ENCODE assay signal across 8 cellular contexts in the genomic region with DNA sequence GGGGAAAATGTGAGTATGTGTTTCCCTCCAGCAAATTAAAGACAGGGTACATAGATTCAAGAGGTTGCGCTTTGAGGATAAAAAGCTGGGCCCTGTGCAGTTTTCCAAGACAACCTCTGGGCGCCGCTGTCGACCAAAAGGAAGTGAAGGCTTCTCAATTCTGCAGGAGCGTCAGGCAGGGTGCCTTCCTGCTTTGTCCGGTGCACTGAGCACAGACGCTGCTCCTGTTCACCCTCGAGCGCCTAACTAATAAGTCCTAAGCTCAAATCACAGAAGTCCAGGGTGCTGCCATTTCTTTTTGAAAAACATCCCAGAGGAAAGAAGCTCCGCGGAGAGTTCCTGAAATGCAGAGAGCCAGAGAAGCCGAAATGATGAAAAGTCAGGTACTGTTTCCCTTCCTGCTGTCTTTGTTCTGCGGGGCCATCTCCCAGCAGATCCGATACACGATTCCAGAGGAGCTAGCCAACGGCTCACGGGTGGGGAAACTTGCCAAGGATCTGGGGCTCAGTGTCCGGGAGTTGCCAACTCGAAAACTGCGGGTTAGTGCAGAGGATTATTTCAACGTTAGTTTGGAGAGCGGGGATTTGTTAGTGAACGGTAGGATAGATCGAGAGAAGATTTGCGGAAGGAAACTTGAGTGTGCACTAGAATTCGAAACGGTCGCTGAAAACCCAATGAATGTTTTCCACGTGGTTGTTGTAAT. TPM values are rescaled to one million over a fixed set of nuclear protein-coding genes. Genes with fewer than 3 reads are reported as not detected.
DNase-seq lines count a peak whose midpoint lies in the region; ATAC-seq and TF ChIP-seq lines count a peak whose summit lies in the region.

Gene PCDHGB1 (plus strand): TSS at position 183 of the 703 bp plus-strand sequence. CDS start 162 bp downstream, at position 345.

- H3K4me3 Mint-ChIP-seq in mesothelial cell of epicardium, result peak within 1 kb of the TSS; percentile 39

- CTCF ChIA-PET in RWPE1 (lab: Yijun Ruan, JAX), result interaction anchor here (0.6 to 1.2 kb wide), 9 partner anchors 10 to 311 kb away, joined by 3 to 4 read pairs (median 3); partner anchors contain the start of genes PCDHB10, PCDHB11, PCDHGB2 and PCDHGB3

- POLR2A ChIA-PET in RWPE1 (lab: Yijun Ruan, JAX; ENCODE audit: low non-redundant PET), result interaction anchor here (0.7 kb wide), 1 partner anchor 29 kb away, joined by 3 read pairs; the partner anchor contains the start of gene TAF7

- no peaks in the 10 kb centered on the region for H3K4me1 Mint-ChIP-seq in mesothelial cell of epicardium

- peaks cover 10% of the 10 kb centered on the region for H3K36me3 Mint-ChIP-seq in mesothelial cell of epicardium

- peaks cover 52% of the 10 kb centered on the region for H3K9me3 Mint-ChIP-seq in mesothelial cell of epicardium

- TF ChIP-seq CTCF in RWPE1 (conservative IDR thresholded peaks at IDR 0.05; ENCODE audit: low read depth), result peak; percentile 22; the same call in 1 of the 2 replicates
- TF ChIP-seq CTCF in mesothelial cell of epicardium (IDR thresholded peaks at IDR 0.05; ENCODE audit: unreplicated experiment), result no peak

- no peaks in the 10 kb centered on the region for H3K27me3 Mint-ChIP-seq in mesothelial cell of epicardium (ENCODE audit: low read depth)

- H3K27ac ChIP-seq in RWPE1, result no peak within 1 kb of the TSS

- ATAC-seq in HG03469 (IDR thresholded peaks at IDR 0.05; ENCODE audit: unreplicated experiment), result peak; percentile 60

- H3K27ac Mint-ChIP-seq in mesothelial cell of epicardium, result no peak within 1 kb of the TSS

- DNase-seq in activated CD4-positive, alpha-beta T cell treated with anti-CD3 and anti-CD28 coated beads for 48 hours, result peak; percentile 57
- no peak for DNase-seq in activated CD4-positive, alpha-beta T cell treated with anti-CD3 and anti-CD28 coated beads for 4 hours
- peak; percentile 35 for DNase-seq in RWPE1 (ENCODE audit: low spot score)
- peak; percentile 62 for DNase-seq in dermis blood vessel endothelial cell
- no peak for DNase-seq in mesothelial cell of epicardium (ENCODE audit: low spot score in 2 of 2, unreplicated experiment in 2 of 2)
- DNase-seq in NCI-H2196 (lab: John Stamatoyannopoulos, UW; ENCODE audit: unreplicated experiment), result no peak
- DNase-seq in activated CD4-positive, CD25-positive, alpha-beta regulatory T cell treated with anti-CD3 and anti-CD28 coated beads, Interleukin-2, amount 50 U/mL, for 72 hours, result no peak

RNA-seq across cellular contexts. Expression of gene PCDHGB1, which starts in this region (rescaled TPM):
- total RNA-seq in dermis blood vessel endothelial cell, result 1.4 and 1.5 TPM in 2 replicates
- 1.7 to 2.0 TPM (median 2.0 TPM) in 3 replicates for total RNA-seq in mesothelial cell of epicardium

Comparison
In these comparisons a context has a peak if more than half of its experiments do, and no peak if none do; other contexts are left out.
1. DNase-seq: peak in activated CD4-positive, alpha-beta T cell treated with anti-CD3 and anti-CD28 coated beads for 48 hours (single experiment), RWPE1 (single experiment) and dermis blood vessel endothelial cell (single experiment); none in activated CD4-positive, alpha-beta T cell treated with anti-CD3 and anti-CD28 coated beads for 4 hours (0 of 2), mesothelial cell of epicardium (0 of 2), NCI-H2196 (single experiment) and activated CD4-positive, CD25-positive, alpha-beta regulatory T cell treated with anti-CD3 and anti-CD28 coated beads, Interleukin-2, amount 50 U/mL, for 72 hours (single experiment).